In genomic region chrX:19512359-19512758, GRCh38 we compare ENCODE assay signal across 38 cellular contexts. TPM values are rescaled to one million over a fixed set of nuclear protein-coding genes. Genes with fewer than 3 reads are reported as not detected.
"Had no signal": no experiment of that assay in that cellular context is flagged by ENCODE, and none has a peak within 500 bp of the region (broad histone marks: within the 10 kb centered on the region; RNA-seq: fewer than 3 reads in every experiment).

No MANE protein-coding gene starts in this region.

- H3K4me1 ChIP-seq: adrenal gland, ascending aorta, breast epithelium had no signal

- H3K9me3 Mint-ChIP-seq: activated naive CD4-positive, alpha-beta T cell treated with anti-CD3 and anti-CD28 coated beads, Interleukin-2, amount 10 ng/mL, durations not matched to agents 7 days and 5 days; activated naive CD4-positive, alpha-beta T cell treated with anti-CD3 and anti-CD28 coated beads, Interleukin-2, amount 50 U/mL, for 24 hours; activated T-cell treated with anti-CD3 and anti-CD28 coated beads, Interleukin-2, amount 50 U/mL, for 4 hours; activated T-cell treated with anti-CD3 and anti-CD28 coated beads, Interleukin-2, amount 50 U/mL, for 72 hours; activated T-helper 1 cell treated with anti-CD3 and anti-CD28 coated beads, Interleukin-12 subunit alpha, Interleukin-12 subunit beta, Interleukin-2, Interleukin-4 antibody, amounts not matched to agents 30 ng/mL and 10 ng/mL and 1 ng/mL, durations not matched to agents 14 hours and 24 hours and 36 hours; activated T-helper 17 cell treated with anti-CD3 and anti-CD28 coated beads, Interleukin-2, amount 50 U/mL, for 72 hours; activated T-helper 2 cell treated with anti-CD3 and anti-CD28 coated beads, Interferon-gamma antibody, Interleukin-2, Interleukin-4, amounts not matched to agents 10 μg/mL and 5 μg/mL and 100 μg/mL, durations not matched to agents 14 hours and 24 hours and 36 hours; central memory CD8-positive, alpha-beta T cell had no signal

- DNase-seq: activated effector memory CD4-positive, alpha-beta T cell treated with anti-CD3 and anti-CD28 coated beads, Interleukin-2, amount 50 U/mL, for 16 hours; activated effector memory CD4-positive, alpha-beta T cell treated with Interleukin-2 at 50 U/mL for 16 hours; activated gamma-delta T cell; activated gamma-delta T cell treated with Interleukin-2 at 50 U/mL for 16 hours; activated naive CD4-positive, alpha-beta T cell; activated naive CD4-positive, alpha-beta T cell treated with anti-CD3 and anti-CD28 coated beads for 36 hours; activated naive CD4-positive, alpha-beta T cell treated with anti-CD3 and anti-CD28 coated beads, Interleukin-2, amount 10 ng/mL, durations not matched to agents 7 days and 5 days; activated naive CD4-positive, alpha-beta T cell treated with anti-CD3 and anti-CD28 coated beads, Interleukin-2, amount 50 U/mL, for 16 hours; activated naive CD4-positive, alpha-beta T cell treated with Interleukin-2 at 50 U/mL for 16 hours; activated naive CD8-positive, alpha-beta T cell treated with anti-CD3 and anti-CD28 coated beads for 36 hours; activated naive CD8-positive, alpha-beta T cell treated with anti-CD3 and anti-CD28 coated beads, Interleukin-2, amount 10 ng/mL, durations not matched to agents 7 days and 5 days; activated naive CD8-positive, alpha-beta T cell treated with anti-CD3 and anti-CD28 coated beads, Interleukin-2, amount 50 U/mL, for 24 hours; activated T-cell treated with anti-CD3 and anti-CD28 coated beads, Interleukin-2, amount 50 U/mL, for 1 hour; activated T-cell treated with anti-CD3 and anti-CD28 coated beads, Interleukin-2, amount 50 U/mL, for 24 hours; activated T-cell treated with anti-CD3 and anti-CD28 coated beads, Interleukin-2, amount 50 U/mL, for 4 hours; activated T-cell treated with anti-CD3 and anti-CD28 coated beads, Interleukin-2, amount 50 U/mL, for 72 hours; amniotic stem cell; amygdala; anterior cingulate cortex; aorta; body of pancreas; brain microvascular endothelial cell; caudate nucleus; central memory CD4-positive, alpha-beta T cell; cerebellar nuclear complex had no signal

- H3K36me3 Mint-ChIP-seq: activated naive CD4-positive, alpha-beta T cell treated with anti-CD3 and anti-CD28 coated beads, Interleukin-2, amount 10 ng/mL, durations not matched to agents 7 days and 5 days; activated naive CD4-positive, alpha-beta T cell treated with anti-CD3 and anti-CD28 coated beads, Interleukin-2, amount 50 U/mL, for 72 hours; activated naive CD8-positive, alpha-beta T cell; activated naive CD8-positive, alpha-beta T cell treated with anti-CD3 and anti-CD28 coated beads for 36 hours; activated naive CD8-positive, alpha-beta T cell treated with anti-CD3 and anti-CD28 coated beads, Interleukin-2, amount 10 ng/mL, durations not matched to agents 7 days and 5 days; brain had no signal

- H3K4me3 ChIP-seq: ascending aorta, body of pancreas, breast epithelium, cardiac muscle cell had no signal

- H3K9me3 ChIP-seq: adrenal gland, ascending aorta, body of pancreas had no signal

- H3K27me3 ChIP-seq: adrenal gland, ascending aorta, brain microvascular endothelial cell had no signal

- H3K4me3 Mint-ChIP-seq: activated naive CD4-positive, alpha-beta T cell treated with anti-CD3 and anti-CD28 coated beads for 36 hours; activated naive CD4-positive, alpha-beta T cell treated with anti-CD3 and anti-CD28 coated beads, Interleukin-2, amount 10 ng/mL, durations not matched to agents 7 days and 5 days; activated naive CD4-positive, alpha-beta T cell treated with anti-CD3 and anti-CD28 coated beads, Interleukin-2, amount 50 U/mL, for 24 hours; activated naive CD8-positive, alpha-beta T cell; activated naive CD8-positive, alpha-beta T cell treated with anti-CD3 and anti-CD28 coated beads for 36 hours; activated naive CD8-positive, alpha-beta T cell treated with anti-CD3 and anti-CD28 coated beads, Interleukin-2, amount 10 ng/mL, durations not matched to agents 7 days and 5 days; activated naive CD8-positive, alpha-beta T cell treated with anti-CD3 and anti-CD28 coated beads, Interleukin-2, amount 50 U/mL, for 24 hours; activated T-cell treated with anti-CD3 and anti-CD28 coated beads, Interleukin-2, amount 50 U/mL, for 24 hours; activated T-cell treated with anti-CD3 and anti-CD28 coated beads, Interleukin-2, amount 50 U/mL, for 4 hours; activated T-cell treated with anti-CD3 and anti-CD28 coated beads, Interleukin-2, amount 50 U/mL, for 72 hours; activated T-helper 1 cell treated with anti-CD3 and anti-CD28 coated beads, Interleukin-12 subunit alpha, Interleukin-12 subunit beta, Interleukin-2, Interleukin-4 antibody, amounts not matched to agents 30 ng/mL and 10 ng/mL and 1 ng/mL, durations not matched to agents 14 hours and 24 hours and 36 hours; activated T-helper 17 cell treated with anti-CD3 and anti-CD28 coated beads, Interleukin-2, amount 50 U/mL, for 72 hours; brain; central memory CD8-positive, alpha-beta T cell had no signal

- ATAC-seq: activated naive CD4-positive, alpha-beta T cell treated with anti-CD3 and anti-CD28 coated beads, Interleukin-2, amount 50 U/mL, for 72 hours; activated naive CD8-positive, alpha-beta T cell treated with anti-CD3 and anti-CD28 coated beads, Interleukin-2, amount 50 U/mL, for 24 hours; body of pancreas had no signal

- H3K4me1 Mint-ChIP-seq: activated naive CD4-positive, alpha-beta T cell treated with anti-CD3 and anti-CD28 coated beads, Interleukin-2, amount 10 ng/mL, durations not matched to agents 7 days and 5 days; activated naive CD4-positive, alpha-beta T cell treated with anti-CD3 and anti-CD28 coated beads, Interleukin-2, amount 50 U/mL, for 24 hours; activated naive CD8-positive, alpha-beta T cell treated with anti-CD3 and anti-CD28 coated beads for 36 hours; activated T-helper 17 cell treated with anti-CD3 and anti-CD28 coated beads, Interleukin-2, amount 50 U/mL, for 72 hours; central memory CD8-positive, alpha-beta T cell had no signal

- H3K27ac Mint-ChIP-seq: activated naive CD4-positive, alpha-beta T cell treated with anti-CD3 and anti-CD28 coated beads for 36 hours; activated naive CD4-positive, alpha-beta T cell treated with anti-CD3 and anti-CD28 coated beads, Interleukin-2, amount 10 ng/mL, durations not matched to agents 7 days and 5 days; activated naive CD4-positive, alpha-beta T cell treated with anti-CD3 and anti-CD28 coated beads, Interleukin-2, amount 50 U/mL, for 24 hours; activated naive CD4-positive, alpha-beta T cell treated with anti-CD3 and anti-CD28 coated beads, Interleukin-2, amount 50 U/mL, for 72 hours; activated naive CD8-positive, alpha-beta T cell; activated naive CD8-positive, alpha-beta T cell treated with anti-CD3 and anti-CD28 coated beads for 36 hours; activated naive CD8-positive, alpha-beta T cell treated with anti-CD3 and anti-CD28 coated beads, Interleukin-2, amount 10 ng/mL, durations not matched to agents 7 days and 5 days; activated naive CD8-positive, alpha-beta T cell treated with anti-CD3 and anti-CD28 coated beads, Interleukin-2, amount 50 U/mL, for 24 hours; activated T-cell treated with anti-CD3 and anti-CD28 coated beads, Interleukin-2, amount 50 U/mL, for 24 hours; activated T-cell treated with anti-CD3 and anti-CD28 coated beads, Interleukin-2, amount 50 U/mL, for 72 hours; activated T-helper 1 cell treated with anti-CD3 and anti-CD28 coated beads, Interleukin-12 subunit alpha, Interleukin-12 subunit beta, Interleukin-2, Interleukin-4 antibody, amounts not matched to agents 30 ng/mL and 10 ng/mL and 1 ng/mL, durations not matched to agents 14 hours and 24 hours and 36 hours; activated T-helper 17 cell treated with anti-CD3 and anti-CD28 coated beads, Interleukin-2, amount 50 U/mL, for 72 hours; activated T-helper 2 cell treated with anti-CD3 and anti-CD28 coated beads, Interferon-gamma antibody, Interleukin-2, Interleukin-4, amounts not matched to agents 10 μg/mL and 5 μg/mL and 100 μg/mL, durations not matched to agents 14 hours and 24 hours and 36 hours; brain had no signal

- H3K36me3 ChIP-seq: adrenal gland, ascending aorta, brain microvascular endothelial cell, breast epithelium, cardiac muscle cell had no signal

- H3K27ac ChIP-seq: ascending aorta, body of pancreas, brain microvascular endothelial cell, breast epithelium, cardiac muscle cell had no signal

RNA-seq across cellular contexts. Expression of gene MAP3K15, which starts 2.9 kb away (rescaled TPM):
- total RNA-seq: breast epithelium, cardiac septum had no signal
